ENCODE assay signal across 25 cellular contexts in the genomic region with DNA sequence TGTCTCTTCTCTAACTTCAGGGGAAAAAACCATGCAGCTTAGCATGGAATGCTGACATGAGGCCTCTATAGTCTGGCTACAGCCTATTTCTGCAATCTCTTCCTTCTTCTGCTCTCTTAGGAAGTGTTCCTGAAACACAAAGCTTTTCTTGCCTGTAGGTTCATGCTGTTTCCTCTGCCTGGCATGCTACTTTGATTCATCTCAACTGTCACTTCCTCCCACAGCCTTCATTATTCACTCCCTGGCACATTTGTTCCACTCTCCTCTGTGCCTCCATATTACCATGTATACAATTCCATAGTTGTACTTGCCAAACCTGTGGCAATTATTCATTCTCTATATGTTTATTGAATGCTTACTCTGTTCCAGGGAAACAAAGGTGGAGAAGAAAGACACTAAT.
"Had no signal": no experiment of that assay in that cellular context is flagged by ENCODE, and none has a peak within 500 bp of the region (broad histone marks: within the 10 kb centered on the region; RNA-seq: fewer than 3 reads in every experiment).

No MANE protein-coding gene starts in this region.

- H3K36me3 ChIP-seq: cardiac muscle cell, Peyer's patch had no signal

- H3K27ac ChIP-seq: cardiac muscle cell, Peyer's patch had no signal

- H3K9me3 ChIP-seq: Peyer's patch had no signal

- H3K4me3 ChIP-seq: cardiac muscle cell, K562, Peyer's patch had no signal

- DNase-seq: activated B cell treated with CpG ODN at 0.5 μM for 24 hours; activated CD4-positive, alpha-beta memory T cell treated with anti-CD3 and anti-CD28 coated beads for 36 hours; activated CD4-positive, alpha-beta T cell treated with anti-CD3 and anti-CD28 coated beads for 1 hour; activated CD4-positive, alpha-beta T cell treated with anti-CD3 and anti-CD28 coated beads, Interleukin-2, amount 10 ng/mL, durations not matched to agents 7 days and 5 days; activated CD8-positive, alpha-beta memory T cell treated with anti-CD3 and anti-CD28 coated beads for 24 hours; activated effector memory CD4-positive, alpha-beta T cell treated with anti-CD3 and anti-CD28 coated beads, Interleukin-2, amount 50 U/mL, for 16 hours; activated naive CD4-positive, alpha-beta T cell treated with anti-CD3 and anti-CD28 coated beads for 36 hours; activated T-cell treated with anti-CD3 and anti-CD28 coated beads, Interleukin-2, amount 50 U/mL, for 4 hours; amygdala; Karpas-422; NCI-H1048; NCI-H146; NCI-H187 treated with DMSO at 0.1 percent for 48 hours; NCI-H446; NCI-H524; NCI-H774; NK-92 treated with Interleukin-12 subunit alpha and Interleukin-12 subunit beta, amount 100 ng/mL, for 24 hours; Peyer's patch; SHP77; T-helper 17 cell; T-helper 9 cell had no signal

- H3K4me1 ChIP-seq: Peyer's patch had no signal

- H3K27me3 ChIP-seq: Peyer's patch had no signal

- ATAC-seq: activated T-cell treated with anti-CD3 and anti-CD28 coated beads, Interleukin-2, amount 50 U/mL, for 4 hours; K562; T-helper 17 cell had no signal

- FAIRE-seq: astrocyte, K562, TTC549 had no signal
